ENCODE assay signal across 15 cellular contexts in genomic region chr6:108799791-108800190, GRCh38. TPM values are rescaled to one million over a fixed set of nuclear protein-coding genes. Genes with fewer than 3 reads are reported as not detected.
DNase-seq lines count a peak whose midpoint lies in the region; ATAC-seq and TF ChIP-seq lines count a peak whose summit lies in the region.
"Had no signal": no experiment of that assay in that cellular context is flagged by ENCODE, and none has a peak within 500 bp of the region (broad histone marks: within the 10 kb centered on the region; RNA-seq: fewer than 3 reads in every experiment).

No MANE protein-coding gene starts in this region.

- 79% methylated on average over 1 of the region's 1 CpG for WGBS in prostate gland

- H3K27me3 ChIP-seq in DND-41 (ENCODE audit: insufficient read depth, low read length, poor library complexity) (no peaks in the 10 kb centered on the region), SJCRH30 (no peaks in the 10 kb centered on the region), osteoblast (ENCODE audit: insufficient read depth, low read length) (no peaks in the 10 kb centered on the region), prostate gland (replicated peaks; ENCODE audit: insufficient read depth) (no peaks in the 10 kb centered on the region)

- TF ChIP-seq CTCF in DND-41 (IDR thresholded peaks at IDR 0.05; ENCODE audit: borderline replicate concordance, extremely low read depth, low read length, poor library complexity, severe bottlenecking): no peak
- TF ChIP-seq CTCF in brain (conservative IDR thresholded peaks at IDR 0.05): no peak
- TF ChIP-seq CTCF in osteoblast (IDR thresholded peaks at IDR 0.05; ENCODE audit: extremely low read depth, low read depth, low read length): no peak
- TF ChIP-seq CTCF in prostate gland (IDR thresholded peaks at IDR 0.05): no peak

- H3K4me3 ChIP-seq in DND-41 (ENCODE audit: low read depth in 1 of 2, low read length in 2 of 2): no peak overlapping the region
- peak overlapping the region; percentile 10; the same call in 1 of the 2 replicates for H3K4me3 ChIP-seq in SJCRH30
- H3K4me3 ChIP-seq in osteoblast (ENCODE audit: insufficient read depth, low read length): no peak overlapping the region
- no peak overlapping the region for H3K4me3 ChIP-seq in prostate gland

- H3K79me2 ChIP-seq in DND-41 (ENCODE audit: insufficient read depth, low read length) (no peaks in the 10 kb centered on the region), osteoblast (ENCODE audit: insufficient read depth, low read length) (no peaks in the 10 kb centered on the region)

- intact Hi-C loops in prostate gland (cut with DNase I): no loop called here

- H3K27ac Mint-ChIP-seq in brain: peak overlapping the region; percentile 18 to 90 (median 67)
- H3K27ac Mint-ChIP-seq: CD14-positive monocyte had no signal

- no peak overlapping the region for H3K4me2 ChIP-seq in DND-41 (ENCODE audit: insufficient read depth, low read length)
- H3K4me2 ChIP-seq in osteoblast (ENCODE audit: insufficient read depth, low read length): no peak overlapping the region

- H3K9me3 Mint-ChIP-seq in brain: no peaks in the 10 kb centered on the region
- H3K9me3 Mint-ChIP-seq: CD14-positive monocyte had no signal

- ATAC-seq in DND-41 (ENCODE audit: insufficient read depth, low read depth) (no peak), GM21529 (IDR thresholded peaks at IDR 0.05; ENCODE audit: unreplicated experiment) (no peak)
- ATAC-seq: HCT116, Panc1 had no signal

- peak overlapping the region; percentile 78; the same call in 1 of the 2 replicates for H3K27ac ChIP-seq in DND-41 (ENCODE audit: low read length)
- peak overlapping the region; percentile 66 for H3K27ac ChIP-seq in SJCRH30
- H3K27ac ChIP-seq in osteoblast (ENCODE audit: low read depth, low read length): no peak overlapping the region
- no peak overlapping the region for H3K27ac ChIP-seq in prostate gland

- no peaks in the 10 kb centered on the region for H4K20me1 ChIP-seq in DND-41 (ENCODE audit: insufficient read depth, low read length)
- H4K20me1 ChIP-seq in osteoblast (ENCODE audit: insufficient read depth, low read length): no peaks in the 10 kb centered on the region

- H3K4me1 ChIP-seq in DND-41 (ENCODE audit: insufficient read depth, low read length): peaks cover 34% of the 10 kb centered on the region
- peaks cover 16% of the 10 kb centered on the region for H3K4me1 ChIP-seq in SJCRH30
- peaks cover 5% of the 10 kb centered on the region for H3K4me1 ChIP-seq in osteoblast (ENCODE audit: insufficient read depth, low read length)
- H3K4me1 ChIP-seq in prostate gland (replicated peaks): no peaks in the 10 kb centered on the region

- peak overlapping the region in 1 of 5 experiments; percentile 57 for H3K4me3 Mint-ChIP-seq in brain

- H3K36me3 Mint-ChIP-seq in brain: no peaks in the 10 kb centered on the region
- H3K36me3 Mint-ChIP-seq: CD14-positive monocyte had no signal

- peaks cover 3% of the 10 kb centered on the region for H3K27me3 Mint-ChIP-seq in brain

- H3K4me1 Mint-ChIP-seq in brain: peaks cover 50% of the 10 kb centered on the region

- no peak overlapping the region for H2AFZ ChIP-seq in DND-41 (ENCODE audit: low read depth, low read length)
- peak overlapping the region; percentile 3 for H2AFZ ChIP-seq in osteoblast (ENCODE audit: low read length)

- no peak for DNase-seq in DND-41
- peak in 1 of 2 experiments; percentile 30 for DNase-seq in SJCRH30
- peak; percentile 38 for DNase-seq in osteoblast (ENCODE audit: insufficient read length, low spot score, missing footprints)
- DNase-seq in NCI-H2081 (lab: John Stamatoyannopoulos, UW): no peak
- DNase-seq in prostate gland (ENCODE audit: low spot score): no peak
- DNase-seq: Caco-2, DMS153, NCI-H1436, NCI-H2029 treated with DMSO at 0.1 percent for 48 hours, NCI-H510A treated with DMSO at 0.1 percent for 48 hours had no signal

- no peaks in the 10 kb centered on the region for H3K36me3 ChIP-seq in DND-41 (ENCODE audit: insufficient read depth, low read length)
- H3K36me3 ChIP-seq in SJCRH30: no peaks in the 10 kb centered on the region
- no peaks in the 10 kb centered on the region for H3K36me3 ChIP-seq in osteoblast (ENCODE audit: insufficient read depth, low read length)
- no peaks in the 10 kb centered on the region for H3K36me3 ChIP-seq in prostate gland

- no peaks in the 10 kb centered on the region for H3K9me3 ChIP-seq in DND-41 (ENCODE audit: insufficient read depth, low read length, severe bottlenecking)
- no peaks in the 10 kb centered on the region for H3K9me3 ChIP-seq in SJCRH30 (replicated peaks)
- H3K9me3 ChIP-seq in osteoblast (ENCODE audit: low read depth, low read length): no peaks in the 10 kb centered on the region
- H3K9me3 ChIP-seq in prostate gland: no peaks in the 10 kb centered on the region
- H3K9me3 ChIP-seq: Caco-2 had no signal

- TF ChIP-seq POLR2A in prostate gland (IDR thresholded peaks at IDR 0.05): no peak

- H3K9ac ChIP-seq in DND-41 (ENCODE audit: low read depth, low read length): no peak overlapping the region

RNA-seq across cellular contexts. Expression of gene ARMC2, which starts 48.4 kb away (rescaled TPM):
- total RNA-seq in SJCRH30 (2014; rRNA removed; shearing (Covaris generic)): 3.5 and 3.8 TPM in 2 replicates
- 6.0 TPM for polyA plus RNA-seq in brain (ENCODE audit: insufficient read depth, low read depth, low replicate concordance)
- 1.4 and 2.7 TPM in 2 replicates for total RNA-seq in osteoblast
- 1 to 10 TPM; 2.0 to 8.4 TPM for total RNA-seq in prostate gland

Comparison
In these comparisons a context has a peak if more than half of its experiments do, and no peak if none do; other contexts are left out.
1. H3K27ac ChIP-seq: peak in DND-41 (single experiment) and SJCRH30 (single experiment); none in osteoblast (single experiment) and prostate gland (0 of 2).